ENCODE assay signal across 9 cellular contexts in the genomic region with DNA sequence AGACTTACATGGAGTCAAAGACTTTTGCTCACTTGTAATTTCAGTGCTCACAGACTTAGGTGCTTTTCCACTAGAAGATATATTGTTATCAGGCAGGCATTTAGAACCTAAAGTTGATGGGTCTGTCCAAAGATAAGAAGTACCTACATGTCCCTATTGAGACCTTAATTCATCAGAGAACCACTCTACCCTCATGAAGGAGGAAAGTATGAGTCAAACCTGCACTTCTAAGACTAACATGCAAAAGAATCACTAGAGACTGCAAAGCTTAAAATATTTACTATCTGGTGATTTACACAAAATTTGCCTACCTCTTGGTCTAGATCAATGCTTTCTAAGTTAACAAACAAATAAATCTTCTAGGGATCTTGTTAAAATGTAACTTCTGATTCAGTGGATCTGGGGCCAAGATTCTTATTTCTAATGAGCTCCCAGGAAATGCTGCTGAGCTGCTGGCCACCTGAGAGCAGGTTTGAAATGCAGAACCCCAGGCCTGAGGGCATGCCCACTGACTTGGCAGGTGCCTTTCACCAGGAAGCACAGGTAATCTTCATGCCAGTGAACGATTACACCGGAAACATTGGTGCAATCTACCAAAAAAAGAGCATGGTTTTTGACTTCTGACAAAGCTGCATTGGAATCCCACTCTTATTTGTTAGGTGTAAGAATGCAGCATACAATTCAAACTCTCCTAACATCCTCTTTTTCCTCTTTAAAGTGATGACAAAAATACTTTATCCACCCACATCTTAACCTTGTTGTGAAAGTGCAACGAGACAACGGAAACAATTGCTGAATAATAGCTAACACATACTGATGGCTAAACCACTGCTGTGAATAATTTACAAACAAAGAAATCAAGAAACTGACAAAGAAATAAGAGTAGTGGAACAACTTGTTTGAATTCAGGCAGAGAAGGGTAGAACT.
DNase-seq lines count a peak whose midpoint lies in the region; ATAC-seq and TF ChIP-seq lines count a peak whose summit lies in the region.
"Had no signal": no experiment of that assay in that cellular context is flagged by ENCODE, and none has a peak within 500 bp of the region (broad histone marks: within the 10 kb centered on the region; RNA-seq: fewer than 3 reads in every experiment).

No MANE protein-coding gene starts in this region.

- H3K4me3 ChIP-seq in cardiac muscle cell = no peak overlapping the region
- no peak overlapping the region; the same call in 1 of the 2 replicates for H3K4me3 ChIP-seq in PC-3 (ENCODE audit: low read length)
- H3K4me3 ChIP-seq in skeletal muscle tissue (ENCODE audit: low read length in 3 of 3) = no peak overlapping the region
- H3K4me3 ChIP-seq in PC-9 = no peak overlapping the region

- CTCF ChIA-PET in PC-3 (lab: Charles Lee) = interaction anchor here (0.6 to 1.3 kb wide), 3 partner anchors 145 to 869 kb away, joined by 3 to 4 read pairs (median 4); no protein-coding TSS in a partner anchor
- CTCF ChIA-PET in PC-9 (lab: Charles Lee) = interaction anchor here (0.5 to 1.1 kb wide), 3 partner anchors 162 to 827 kb away, joined by 3 to 14 read pairs (median 3); no protein-coding TSS in a partner anchor

- BruUV-seq in PC-3 (replicated peaks; lab: Mats Ljungman, UMichigan) (no TSS peak), PC-9 (replicated peaks; lab: Mats Ljungman, UMichigan) (no TSS peak)

- intact Hi-C loops in Right ventricle myocardium superior (cut with DNase I) (loop anchor here (10.0 kb wide), 2 partner anchors 753 to 853 kb away; partner anchors contain the start of gene PRICKLE1), PC-3 (cut with micrococcal nuclease) (loop anchor here (1.0 to 5.0 kb wide), 6 partner anchors 55 to 1212 kb away; no protein-coding TSS in a partner anchor), PC-9 (cut with micrococcal nuclease; ENCODE audit: unreplicated experiment) (loop anchor here (1.0 to 10.0 kb wide), 5 partner anchors 56 to 1211 kb away; no protein-coding TSS in a partner anchor)

- no peaks in the 10 kb centered on the region for H4K20me1 ChIP-seq in PC-3 (ENCODE audit: low read length)
- no peaks in the 10 kb centered on the region for H4K20me1 ChIP-seq in PC-9 (ENCODE audit: insufficient read depth)

- H3K9ac ChIP-seq in PC-3 (ENCODE audit: low read length) (no peak overlapping the region), skeletal muscle tissue (ENCODE audit: low read depth in 1 of 3, low read length in 3 of 3) (no peak overlapping the region)

- H3K9me3 ChIP-seq in cardiac muscle cell (ENCODE audit: low read depth) (no peaks in the 10 kb centered on the region), PC-3 (ENCODE audit: low read length) (no peaks in the 10 kb centered on the region), skeletal muscle tissue (ENCODE audit: control insufficient read depth in 3 of 3, low read length in 3 of 3) (no peaks in the 10 kb centered on the region), PC-9 (ENCODE audit: insufficient read depth, low read depth) (no peaks in the 10 kb centered on the region)

- DNase-seq in cardiac muscle cell (ENCODE audit: low read depth in 1 of 2, low spot score in 1 of 2) (no peak), Right ventricle myocardium superior (no peak), PC-3 (peak; percentile 81), PC-9 (no peak), NCI-H2227 (lab: John Stamatoyannopoulos, UW; ENCODE audit: unreplicated experiment) (no peak)
- no peak for DNase-seq in effector CD4-positive, alpha-beta T cell
- DNase-seq: stimulated activated CD4-positive, alpha-beta T cell treated with anti-CD3 and anti-CD28 coated beads, Interleukin-12 subunit alpha, Interleukin-12 subunit beta, amount 100 ng/mL, for 4 hours had no signal

- no peaks in the 10 kb centered on the region for H3K79me2 ChIP-seq in PC-3 (ENCODE audit: low read length)
- H3K79me2 ChIP-seq in PC-9 (ENCODE audit: low read depth) = no peaks in the 10 kb centered on the region

- no peak for TF ChIP-seq CTCF in cardiac muscle cell (IDR thresholded peaks at IDR 0.05; ENCODE audit: low read depth, low read length)
- TF ChIP-seq CTCF in PC-3 (conservative IDR thresholded peaks at IDR 0.05; ENCODE audit: low read depth, low read length) = no peak
- no peak for TF ChIP-seq CTCF in PC-9 (conservative IDR thresholded peaks at IDR 0.05)

- H2AFZ ChIP-seq in PC-3 (ENCODE audit: low read length) (no peak overlapping the region), PC-9 (no peak overlapping the region)

- H3K4me1 ChIP-seq in cardiac muscle cell (ENCODE audit: low read depth) (peaks cover 58% of the 10 kb centered on the region), PC-3 (ENCODE audit: insufficient read depth, low read length) (peaks cover 32% of the 10 kb centered on the region), skeletal muscle tissue (ENCODE audit: control insufficient read depth in 3 of 3, insufficient read depth in 3 of 3, low read length in 3 of 3) (peaks cover 4 to 12% (median 5%) of the 10 kb centered on the region in 3 donors), PC-9 (replicated peaks; ENCODE audit: insufficient read depth) (no peaks in the 10 kb centered on the region)

- H3K27ac ChIP-seq in cardiac muscle cell (peak overlapping the region; percentile 78), PC-3 (ENCODE audit: low read length) (peak overlapping the region; percentile 15), skeletal muscle tissue (ENCODE audit: low read depth, low read length) (peak overlapping the region; percentile 61), PC-9 (no peak overlapping the region)

- POLR2A ChIA-PET in PC-3 (lab: Charles Lee; ENCODE audit: unreplicated experiment) (no interaction called here), PC-9 (lab: Charles Lee; ENCODE audit: unreplicated experiment) (no interaction called here)

- H3K36me3 ChIP-seq in cardiac muscle cell (no peaks in the 10 kb centered on the region), PC-3 (ENCODE audit: low read depth, low read length) (no peaks in the 10 kb centered on the region), skeletal muscle tissue (ENCODE audit: control insufficient read depth in 3 of 3, insufficient read depth in 3 of 3, low read length in 3 of 3) (no peaks in the 10 kb centered on the region), PC-9 (ENCODE audit: low read depth) (no peaks in the 10 kb centered on the region)

- H3K9me2 ChIP-seq in PC-3 (replicated peaks; ENCODE audit: low read length) (no peaks in the 10 kb centered on the region), PC-9 (ENCODE audit: insufficient read depth) (no peaks in the 10 kb centered on the region)

- H3K27me3 ChIP-seq in cardiac muscle cell (no peaks in the 10 kb centered on the region), PC-3 (ENCODE audit: low read length) (no peaks in the 10 kb centered on the region), skeletal muscle tissue (ENCODE audit: control insufficient read depth in 3 of 3, insufficient read depth in 3 of 3, low read length in 3 of 3) (no peaks in the 10 kb centered on the region), PC-9 (ENCODE audit: insufficient read depth, low read depth) (no peaks in the 10 kb centered on the region)

- H3K4me2 ChIP-seq in PC-3 (ENCODE audit: low read length) = peak overlapping the region; percentile 34
- no peak overlapping the region for H3K4me2 ChIP-seq in PC-9

- peaks cover 5% of the 10 kb centered on the region for H3F3A ChIP-seq in PC-3 (ENCODE audit: low read length, unreplicated experiment)
- no peaks in the 10 kb centered on the region for H3F3A ChIP-seq in PC-9 (ENCODE audit: insufficient read depth, low read depth)

- ATAC-seq in Right ventricle myocardium superior (ENCODE audit: poor library complexity) = no peak
- peak; percentile 67 for ATAC-seq in HG02943 (IDR thresholded peaks at IDR 0.05; ENCODE audit: low read depth, unreplicated experiment)
- ATAC-seq in PC-3 = peak; percentile 35
